Comparison of ENCODE assay signal across 8 cellular contexts in genomic region chr17:8964801-8965393, GRCh38. TPM values are rescaled to one million over a fixed set of nuclear protein-coding genes. Genes with fewer than 3 reads are reported as not detected.
DNase-seq lines count a peak whose midpoint lies in the region; ATAC-seq, FAIRE-seq and TF ChIP-seq lines count a peak whose summit lies in the region.

No MANE protein-coding gene starts in this region.

- H3K36me3 Mint-ChIP-seq in stimulated activated naive B cell treated with anti-CD40 and anti-IgM and Interleukin-4, amounts not matched to agents 10 μg/mL and 1 μg/mL and 100 μg/mL, for 72 hours, result peaks cover 32 to 61% of the 10 kb centered on the region in 2 donors

- peaks cover 54 to 66% of the 10 kb centered on the region in 2 donors for H3K4me1 Mint-ChIP-seq in stimulated activated naive B cell treated with anti-CD40 and anti-IgM and Interleukin-4, amounts not matched to agents 10 μg/mL and 1 μg/mL and 100 μg/mL, for 72 hours

- no peak for DNase-seq in GM12891 (ENCODE audit: insufficient read length, low spot score)
- DNase-seq in activated CD4-positive, CD25-positive, alpha-beta regulatory T cell treated with anti-CD3 and anti-CD28 coated beads, Interleukin-2, amount 50 U/mL, for 72 hours, result peak; percentile 57
- DNase-seq in left ventricle myocardium superior, result peak; percentile 45
- DNase-seq in stimulated activated naive B cell treated with anti-CD40 and anti-IgM and Interleukin-4, amounts not matched to agents 10 μg/mL and 1 μg/mL and 100 μg/mL, for 72 hours, result peak; percentile 37
- DNase-seq in NCI-H524 (lab: John Stamatoyannopoulos, UW), result no peak
- DNase-seq in ACHN, result no peak
- no peak for DNase-seq in frontal cortex (ENCODE audit: low spot score in 2 of 2)

- H3K9me3 Mint-ChIP-seq in stimulated activated naive B cell treated with anti-CD40 and anti-IgM and Interleukin-4, amounts not matched to agents 10 μg/mL and 1 μg/mL and 100 μg/mL, for 72 hours, result peaks cover 16 to 18% of the 10 kb centered on the region in 2 donors

- peak; percentile 49 for TF ChIP-seq POLR2A in GM12891 (IDR thresholded peaks at IDR 0.05; ENCODE audit: low read depth, low read length)

- peak overlapping the region; percentile 98 for H3K27ac Mint-ChIP-seq in stimulated activated naive B cell treated with anti-CD40 and anti-IgM and Interleukin-4, amounts not matched to agents 10 μg/mL and 1 μg/mL and 100 μg/mL, for 72 hours

- FAIRE-seq in GM12891 (lab: Jason Lieb, UNC) (no peak), frontal cortex (lab: Jason Lieb, UNC) (no peak)

- H3K27me3 Mint-ChIP-seq in stimulated activated naive B cell treated with anti-CD40 and anti-IgM and Interleukin-4, amounts not matched to agents 10 μg/mL and 1 μg/mL and 100 μg/mL, for 72 hours, result no peaks in the 10 kb centered on the region

- ATAC-seq in HG02798 (IDR thresholded peaks at IDR 0.05; ENCODE audit: poor library complexity, unreplicated experiment), result peak; percentile 22
- peak; percentile 46 for ATAC-seq in left ventricle myocardium superior
- ATAC-seq in stimulated activated naive B cell treated with anti-CD40 and anti-IgM and Interleukin-4, amounts not matched to agents 10 μg/mL and 1 μg/mL and 100 μg/mL, for 72 hours (replicated peaks), result peak; percentile 35 to 38

- H3K4me3 Mint-ChIP-seq in stimulated activated naive B cell treated with anti-CD40 and anti-IgM and Interleukin-4, amounts not matched to agents 10 μg/mL and 1 μg/mL and 100 μg/mL, for 72 hours, result peak overlapping the region; percentile 92

- intact Hi-C loops in left ventricle myocardium superior (cut with micrococcal nuclease), result no loop called here

- in situ Hi-C loops in ACHN (cut with HindIII; ENCODE audit: low pct_ligation_motif_present, low pct_unique_long_range_greater_than_20kb, low sequenced_read_pairs), result no loop called here

TF ChIP-seq in GM12891, 5 proteins besides CTCF, POLR2A, EP300 and RAD21:
- TF ChIP-seq SPI1 (IDR thresholded peaks at IDR 0.05; ENCODE audit: low read depth, low read length), result no peak
- TF ChIP-seq PAX5 (IDR thresholded peaks at IDR 0.05; ENCODE audit: insufficient read depth, low read length, severe bottlenecking), result no peak
- TF ChIP-seq TAF1 (IDR thresholded peaks at IDR 0.05; ENCODE audit: low read depth, low read length), result no peak; the same call in 1 of the 2 replicates
- peak; percentile 63 for TF ChIP-seq POLR2AphosphoS5 (IDR thresholded peaks at IDR 0.05; ENCODE audit: low read depth, low read length)
- TF ChIP-seq POU2F2 (IDR thresholded peaks at IDR 0.05; ENCODE audit: low read depth, low read length), result 0 out of 2 replicates have a peak, but pooled peaks have one; percentile 33

RNA-seq across cellular contexts. Expression of gene PIK3R5, which starts 0.6 kb away (rescaled TPM):
- polyA plus RNA-seq in GM12891 (2012; ENCODE audit: low read depth, missing spikeins), result 41.2 TPM
- total RNA-seq in left ventricle myocardium superior (2.5 TPM), frontal cortex (0.41 TPM)

RNA-seq across cellular contexts. Expression of gene NTN1, which starts 56.4 kb away (rescaled TPM):
- 1.1 TPM for polyA plus RNA-seq in GM12891 (2012; ENCODE audit: low read depth, missing spikeins)
- total RNA-seq in left ventricle myocardium superior (28.4 TPM), frontal cortex (6.5 TPM)

Comparison
In these comparisons a context has a peak if more than half of its experiments do, and no peak if none do; other contexts are left out.
1. DNase-seq: peak in activated CD4-positive, CD25-positive, alpha-beta regulatory T cell treated with anti-CD3 and anti-CD28 coated beads, Interleukin-2, amount 50 U/mL, for 72 hours (single experiment), left ventricle myocardium superior (single experiment) and stimulated activated naive B cell treated with anti-CD40 and anti-IgM and Interleukin-4, amounts not matched to agents 10 μg/mL and 1 μg/mL and 100 μg/mL, for 72 hours (single experiment); none in GM12891 (single experiment), NCI-H524 (0 of 2), ACHN (single experiment) and frontal cortex (0 of 2).
2. Peak in every context shown above with its lines, with median percentiles within 50 percentile points of each other: ATAC-seq.